ENCODE assay signal across 8 cellular contexts in the genomic region with DNA sequence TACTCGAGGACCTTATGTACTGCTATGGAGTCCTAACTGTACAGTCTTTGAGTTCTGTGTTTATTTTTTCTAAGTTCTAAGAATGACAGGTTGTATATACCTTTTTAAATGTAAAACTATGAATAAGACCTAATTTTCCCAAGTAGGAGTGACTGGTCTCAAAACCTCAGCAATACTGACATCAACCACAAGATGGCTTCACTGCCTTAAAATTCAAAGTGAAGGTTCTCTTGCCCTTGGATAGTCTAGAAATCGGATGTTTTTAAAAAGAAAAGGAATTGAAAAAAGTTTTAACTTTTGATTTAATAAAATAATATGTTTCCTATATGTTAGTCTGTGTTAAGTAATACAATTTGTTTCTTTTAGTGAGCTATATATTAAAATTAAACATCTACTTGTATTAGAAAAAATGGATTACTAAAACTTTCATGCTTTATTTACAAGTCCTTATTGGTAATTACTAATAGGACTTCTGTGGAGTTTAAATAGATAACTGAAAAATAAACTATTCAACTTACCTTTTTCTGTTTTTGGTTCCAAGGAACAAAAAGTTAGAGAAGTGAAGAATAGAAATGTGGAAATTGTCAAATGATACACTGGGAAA. TPM values are rescaled to one million over a fixed set of nuclear protein-coding genes. Genes with fewer than 3 reads are reported as not detected.
A peak's percentile ranks its signal among the peaks of the same experiment; 100 is the strongest.
DNase-seq lines count a peak whose midpoint lies in the region; ATAC-seq and TF ChIP-seq lines count a peak whose summit lies in the region.

No MANE protein-coding gene starts in this region.

- H3K9me3 Mint-ChIP-seq in activated T-helper 1 cell treated with anti-CD3 and anti-CD28 coated beads, Interleukin-12 subunit alpha, Interleukin-12 subunit beta, Interleukin-2, Interleukin-4 antibody, amounts not matched to agents 30 ng/mL and 10 ng/mL and 1 ng/mL, durations not matched to agents 14 hours and 24 hours and 36 hours, result no peaks in the 10 kb centered on the region

- ATAC-seq in HG02884 (IDR thresholded peaks at IDR 0.05; ENCODE audit: unreplicated experiment) (peak; percentile 84), aorta (ENCODE audit: low FRiP score) (peak; percentile 73)

- H3K9me3 ChIP-seq in aorta (ENCODE audit: control insufficient read depth, low read length), result no peaks in the 10 kb centered on the region

- no peak overlapping the region for H3K27ac ChIP-seq in brain microvascular endothelial cell
- no peak overlapping the region for H3K27ac ChIP-seq in aorta (ENCODE audit: low read depth in 1 of 2, low read length in 2 of 2)

- no peaks in the 10 kb centered on the region for H3K36me3 Mint-ChIP-seq in activated T-helper 1 cell treated with anti-CD3 and anti-CD28 coated beads, Interleukin-12 subunit alpha, Interleukin-12 subunit beta, Interleukin-2, Interleukin-4 antibody, amounts not matched to agents 30 ng/mL and 10 ng/mL and 1 ng/mL, durations not matched to agents 14 hours and 24 hours and 36 hours (ENCODE audit: low read depth)

- H3K4me3 ChIP-seq in AG10803 (ENCODE audit: low read length) (no peak overlapping the region), brain microvascular endothelial cell (ENCODE audit: low read depth, low read length) (no peak overlapping the region), aorta (ENCODE audit: low read length in 2 of 2) (no peak overlapping the region)

- TF ChIP-seq CTCF in AG10803 (conservative IDR thresholded peaks at IDR 0.05; ENCODE audit: low read length) (peak; percentile 96), GM13977 (IDR thresholded peaks at IDR 0.05; ENCODE audit: extremely low read depth, insufficient read depth, missing control alignments) (peak; percentile 84), brain microvascular endothelial cell (IDR thresholded peaks at IDR 0.05; ENCODE audit: low read depth, low read length, missing control alignments) (peak; percentile 74)

- in situ Hi-C loops in GM13977 (cut with MboI; ENCODE audit: low pct_unique_long_range_greater_than_20kb, low sequenced_read_pairs, unreplicated experiment) (loop anchor here (25.0 kb wide), 1 partner anchor 762 kb away; no protein-coding TSS in a partner anchor), brain microvascular endothelial cell (cut with HindIII; ENCODE audit: low pct_ligation_motif_present, low sequenced_read_pairs) (no loop called here)

- no peaks in the 10 kb centered on the region for H3K4me1 ChIP-seq in aorta (ENCODE audit: control insufficient read depth in 1 of 2, insufficient read depth in 2 of 2, low read length in 2 of 2)

- H3K27me3 ChIP-seq in brain microvascular endothelial cell (replicated peaks) (no peaks in the 10 kb centered on the region), aorta (ENCODE audit: control insufficient read depth in 1 of 2, insufficient read depth in 2 of 2, low read length in 1 of 2) (no peaks in the 10 kb centered on the region)

- H3K27ac Mint-ChIP-seq in activated T-helper 1 cell treated with anti-CD3 and anti-CD28 coated beads, Interleukin-12 subunit alpha, Interleukin-12 subunit beta, Interleukin-2, Interleukin-4 antibody, amounts not matched to agents 30 ng/mL and 10 ng/mL and 1 ng/mL, durations not matched to agents 14 hours and 24 hours and 36 hours, result no peak overlapping the region

- H3K4me3 Mint-ChIP-seq in activated T-helper 1 cell treated with anti-CD3 and anti-CD28 coated beads, Interleukin-12 subunit alpha, Interleukin-12 subunit beta, Interleukin-2, Interleukin-4 antibody, amounts not matched to agents 30 ng/mL and 10 ng/mL and 1 ng/mL, durations not matched to agents 14 hours and 24 hours and 36 hours, result no peak overlapping the region

- intact Hi-C loops in aorta (cut with DNase I), result loop anchor here in 1 of 2 donors (10.0 kb wide), 1 partner anchor 966 kb away; a partner anchor contains a TSS
- intact Hi-C loops in activated T-helper 1 cell treated with anti-CD3 and anti-CD28 coated beads, Interleukin-12 subunit alpha, Interleukin-12 subunit beta, Interleukin-2, Interleukin-4 antibody, amounts not matched to agents 30 ng/mL and 10 ng/mL and 1 ng/mL, durations not matched to agents 14 hours and 24 hours and 36 hours (cut with micrococcal nuclease), result no loop called here

- no peaks in the 10 kb centered on the region for H3K4me1 Mint-ChIP-seq in activated T-helper 1 cell treated with anti-CD3 and anti-CD28 coated beads, Interleukin-12 subunit alpha, Interleukin-12 subunit beta, Interleukin-2, Interleukin-4 antibody, amounts not matched to agents 30 ng/mL and 10 ng/mL and 1 ng/mL, durations not matched to agents 14 hours and 24 hours and 36 hours (ENCODE audit: low read depth)

- 4 to 11% methylated on average over 2 of the region's 2 CpGs for WGBS in aorta, 2 donors

- H3K36me3 ChIP-seq in brain microvascular endothelial cell (replicated peaks) (no peaks in the 10 kb centered on the region), aorta (ENCODE audit: control insufficient read depth in 1 of 2, insufficient read depth in 2 of 2, low read length in 1 of 2) (no peaks in the 10 kb centered on the region)

- H3K27me3 Mint-ChIP-seq in activated T-helper 1 cell treated with anti-CD3 and anti-CD28 coated beads, Interleukin-12 subunit alpha, Interleukin-12 subunit beta, Interleukin-2, Interleukin-4 antibody, amounts not matched to agents 30 ng/mL and 10 ng/mL and 1 ng/mL, durations not matched to agents 14 hours and 24 hours and 36 hours (ENCODE audit: insufficient read depth), result no peaks in the 10 kb centered on the region

- DNase-seq in AG10803 (ENCODE audit: low read depth), result peak; percentile 62
- peak; percentile 17 for DNase-seq in GM13977 (ENCODE audit: low spot score)
- peak; percentile 55 for DNase-seq in NCI-H2227 (lab: John Stamatoyannopoulos, UW; ENCODE audit: unreplicated experiment)
- peak; percentile 61 for DNase-seq in brain microvascular endothelial cell
- DNase-seq in kidney tubule cell (ENCODE audit: low spot score), result peak; percentile 49
- DNase-seq in aorta, result no peak
- DNase-seq in activated T-helper 1 cell treated with anti-CD3 and anti-CD28 coated beads, Interleukin-12 subunit alpha, Interleukin-12 subunit beta, Interleukin-2, Interleukin-4 antibody, amounts not matched to agents 30 ng/mL and 10 ng/mL and 1 ng/mL, durations not matched to agents 14 hours and 24 hours and 36 hours (ENCODE audit: low spot score), result no peak

RNA-seq across cellular contexts. Expression of a gene that starts 52.0 kb away (rescaled TPM):
- 10 to 100 TPM; 31.0 to 44.3 TPM for total RNA-seq in aorta
- polyA plus RNA-seq in aorta, result 10 to 100 TPM in 1 of 2 donors, 1 to 10 TPM in 1; 9.3 to 15.8 TPM
- total RNA-seq in activated T-helper 1 cell treated with anti-CD3 and anti-CD28 coated beads, Interleukin-12 subunit alpha, Interleukin-12 subunit beta, Interleukin-2, Interleukin-4 antibody, amounts not matched to agents 30 ng/mL and 10 ng/mL and 1 ng/mL, durations not matched to agents 14 hours and 24 hours and 36 hours, result 19.6 and 20.7 TPM in 2 replicates

Comparison
In these comparisons a context has a peak if more than half of its experiments do, and no peak if none do; other contexts are left out.
1. DNase-seq: peak in AG10803 (single experiment), GM13977 (single experiment), NCI-H2227 (single experiment), brain microvascular endothelial cell (single experiment) and kidney tubule cell (single experiment); none in aorta (0 of 2) and activated T-helper 1 cell treated with anti-CD3 and anti-CD28 coated beads, Interleukin-12 subunit alpha, Interleukin-12 subunit beta, Interleukin-2, Interleukin-4 antibody, amounts not matched to agents 30 ng/mL and 10 ng/mL and 1 ng/mL, durations not matched to agents 14 hours and 24 hours and 36 hours (single experiment).
2. Peak in every context shown above with its lines, with median percentiles within 50 percentile points of each other: CTCF ChIP-seq.